In the genomic region with DNA sequence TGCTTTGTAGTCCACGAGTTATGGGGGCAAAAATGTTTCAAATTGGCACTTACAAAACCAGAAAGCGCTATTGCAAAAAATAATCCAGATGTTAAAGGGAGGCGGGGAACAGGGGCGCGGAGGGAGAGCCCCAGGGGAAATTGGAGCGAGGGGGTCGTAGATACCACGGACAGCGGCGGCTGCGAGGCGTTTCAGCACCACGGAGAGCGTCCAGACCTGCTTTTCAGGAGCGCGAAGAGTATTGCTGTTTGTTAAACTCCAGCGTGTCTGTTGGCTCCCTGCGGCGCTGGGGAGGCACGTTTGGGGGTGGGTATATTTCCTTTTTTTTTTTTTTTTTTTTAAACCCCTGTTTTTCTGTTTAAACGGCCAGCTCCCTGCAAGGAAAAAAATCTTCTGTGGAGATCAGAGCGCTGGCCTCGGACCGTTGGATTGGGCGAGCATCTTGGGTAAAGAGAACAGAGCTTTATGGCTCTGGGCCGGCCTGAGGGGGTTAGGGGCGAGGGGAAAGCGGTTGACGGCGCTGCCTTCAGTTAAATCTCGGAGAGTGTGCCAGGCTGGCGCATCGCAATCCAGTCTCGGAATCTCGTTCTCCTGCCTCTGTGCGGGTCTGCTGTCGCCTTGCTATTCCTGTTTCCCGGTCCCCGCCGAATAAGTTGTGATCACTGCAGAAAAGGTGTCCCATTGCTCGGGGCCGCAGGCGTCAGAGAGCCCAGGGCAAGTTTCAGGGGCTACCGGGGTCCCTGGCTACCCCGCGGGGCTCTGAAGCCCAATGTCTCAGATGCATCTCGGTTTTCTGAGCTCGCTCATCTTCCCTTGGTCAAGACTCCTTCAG, we compare ENCODE assay signal across 1 cellular context.
TF ChIP-seq lines count a peak whose summit lies in the region.

A gene (minus strand): TSS at position 288 of the 832 bp plus-strand sequence. CDS start 302 bp downstream, outside the sequence.

TF ChIP-seq in K562, 482 proteins besides CTCF, POLR2A, EP300 and RAD21 (continued from another document and continues in another):
- TF ChIP-seq RBM15 (IDR thresholded peaks at IDR 0.05; ENCODE audit: insufficient read depth, low read length) = no peak
- TF ChIP-seq, protein P1, sequence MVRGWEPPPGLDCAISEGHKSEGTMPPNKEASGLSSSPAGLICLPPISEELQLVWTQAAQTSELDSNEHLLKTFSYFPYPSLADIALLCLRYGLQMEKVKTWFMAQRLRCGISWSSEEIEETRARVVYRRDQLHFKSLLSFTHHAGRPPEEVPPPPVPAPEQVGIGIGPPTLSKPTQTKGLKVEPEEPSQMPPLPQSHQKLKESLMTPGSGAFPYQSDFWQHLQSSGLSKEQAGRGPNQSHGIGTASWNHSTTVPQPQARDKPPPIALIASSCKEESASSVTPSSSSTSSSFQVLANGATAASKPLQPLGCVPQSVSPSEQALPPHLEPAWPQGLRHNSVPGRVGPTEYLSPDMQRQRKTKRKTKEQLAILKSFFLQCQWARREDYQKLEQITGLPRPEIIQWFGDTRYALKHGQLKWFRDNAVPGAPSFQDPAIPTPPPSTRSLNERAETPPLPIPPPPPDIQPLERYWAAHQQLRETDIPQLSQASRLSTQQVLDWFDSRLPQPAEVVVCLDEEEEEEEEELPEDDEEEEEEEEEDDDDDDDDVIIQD (CRISPR knock-in tag; IDR thresholded peaks at IDR 0.05) = no peak
- peak; percentile 90 for TF ChIP-seq DMBX1 (CRISPR knock-in tag; IDR thresholded peaks at IDR 0.05; ENCODE audit: borderline replicate concordance)
- TF ChIP-seq, protein P2, sequence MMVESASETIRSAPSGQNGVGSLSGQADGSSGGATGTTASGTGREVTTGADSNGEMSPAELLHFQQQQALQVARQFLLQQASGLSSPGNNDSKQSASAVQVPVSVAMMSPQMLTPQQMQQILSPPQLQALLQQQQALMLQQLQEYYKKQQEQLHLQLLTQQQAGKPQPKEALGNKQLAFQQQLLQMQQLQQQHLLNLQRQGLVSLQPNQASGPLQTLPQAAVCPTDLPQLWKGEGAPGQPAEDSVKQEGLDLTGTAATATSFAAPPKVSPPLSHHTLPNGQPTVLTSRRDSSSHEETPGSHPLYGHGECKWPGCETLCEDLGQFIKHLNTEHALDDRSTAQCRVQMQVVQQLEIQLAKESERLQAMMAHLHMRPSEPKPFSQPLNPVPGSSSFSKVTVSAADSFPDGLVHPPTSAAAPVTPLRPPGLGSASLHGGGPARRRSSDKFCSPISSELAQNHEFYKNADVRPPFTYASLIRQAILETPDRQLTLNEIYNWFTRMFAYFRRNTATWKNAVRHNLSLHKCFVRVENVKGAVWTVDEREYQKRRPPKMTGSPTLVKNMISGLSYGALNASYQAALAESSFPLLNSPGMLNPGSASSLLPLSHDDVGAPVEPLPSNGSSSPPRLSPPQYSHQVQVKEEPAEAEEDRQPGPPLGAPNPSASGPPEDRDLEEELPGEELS (CRISPR knock-in tag; IDR thresholded peaks at IDR 0.05; ENCODE audit: borderline replicate concordance) = peak; percentile 22; the same call in 1 of the 2 replicates
- TF ChIP-seq, protein P3, sequence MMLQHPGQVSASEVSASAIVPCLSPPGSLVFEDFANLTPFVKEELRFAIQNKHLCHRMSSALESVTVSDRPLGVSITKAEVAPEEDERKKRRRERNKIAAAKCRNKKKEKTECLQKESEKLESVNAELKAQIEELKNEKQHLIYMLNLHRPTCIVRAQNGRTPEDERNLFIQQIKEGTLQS (IDR thresholded peaks at IDR 0.05) = no peak
- TF ChIP-seq, protein P3 (CRISPR knock-in tag; conservative IDR thresholded peaks at IDR 0.05) = no peak
- TF ChIP-seq NFIX (CRISPR knock-in tag; IDR thresholded peaks at IDR 0.05; ENCODE audit: low read depth) = no peak
- peak; percentile 99 for TF ChIP-seq NCOA1 (IDR thresholded peaks at IDR 0.05; ENCODE audit: low read depth)
- no peak for TF ChIP-seq ZC3H11A (IDR thresholded peaks at IDR 0.05; ENCODE audit: low read depth, low read length)
- no peak for TF ChIP-seq HNRNPLL (IDR thresholded peaks at IDR 0.05; ENCODE audit: low read depth, low read length, poor library complexity, severe bottlenecking)
- TF ChIP-seq RNF2 (IDR thresholded peaks at IDR 0.05) = no peak
- TF ChIP-seq NR4A1 (CRISPR knock-in tag; IDR thresholded peaks at IDR 0.05) = no peak
- no peak for TF ChIP-seq NR4A1 (tag; IDR thresholded peaks at IDR 0.05)
- TF ChIP-seq, protein P4, sequence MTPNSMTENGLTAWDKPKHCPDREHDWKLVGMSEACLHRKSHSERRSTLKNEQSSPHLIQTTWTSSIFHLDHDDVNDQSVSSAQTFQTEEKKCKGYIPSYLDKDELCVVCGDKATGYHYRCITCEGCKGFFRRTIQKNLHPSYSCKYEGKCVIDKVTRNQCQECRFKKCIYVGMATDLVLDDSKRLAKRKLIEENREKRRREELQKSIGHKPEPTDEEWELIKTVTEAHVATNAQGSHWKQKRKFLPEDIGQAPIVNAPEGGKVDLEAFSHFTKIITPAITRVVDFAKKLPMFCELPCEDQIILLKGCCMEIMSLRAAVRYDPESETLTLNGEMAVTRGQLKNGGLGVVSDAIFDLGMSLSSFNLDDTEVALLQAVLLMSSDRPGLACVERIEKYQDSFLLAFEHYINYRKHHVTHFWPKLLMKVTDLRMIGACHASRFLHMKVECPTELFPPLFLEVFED (CRISPR knock-in tag; conservative IDR thresholded peaks at IDR 0.05) = no peak
- TF ChIP-seq, protein P5, sequence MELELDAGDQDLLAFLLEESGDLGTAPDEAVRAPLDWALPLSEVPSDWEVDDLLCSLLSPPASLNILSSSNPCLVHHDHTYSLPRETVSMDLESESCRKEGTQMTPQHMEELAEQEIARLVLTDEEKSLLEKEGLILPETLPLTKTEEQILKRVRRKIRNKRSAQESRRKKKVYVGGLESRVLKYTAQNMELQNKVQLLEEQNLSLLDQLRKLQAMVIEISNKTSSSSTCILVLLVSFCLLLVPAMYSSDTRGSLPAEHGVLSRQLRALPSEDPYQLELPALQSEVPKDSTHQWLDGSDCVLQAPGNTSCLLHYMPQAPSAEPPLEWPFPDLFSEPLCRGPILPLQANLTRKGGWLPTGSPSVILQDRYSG (tag; conservative IDR thresholded peaks at IDR 0.05; ENCODE audit: low read depth) = 0 out of 2 replicates have a peak, but pooled peaks have one; percentile 48
- TF ChIP-seq ZNF140 (CRISPR knock-in tag; IDR thresholded peaks at IDR 0.05) = no peak
- peak in 1 of 2 experiments; percentile 52; a peak in 1 of 4 replicates for TF ChIP-seq HDAC1 (IDR thresholded peaks at IDR 0.05)
- no peak for TF ChIP-seq TAF9B (IDR thresholded peaks at IDR 0.05; ENCODE audit: partially characterized antibody)
- TF ChIP-seq NR2C2 (CRISPR knock-in tag; IDR thresholded peaks at IDR 0.05) = peak; percentile 77; the same call in 1 of the 2 replicates
- no peak for TF ChIP-seq NR2C2 (tag; IDR thresholded peaks at IDR 0.05)
- TF ChIP-seq MXI1 (IDR thresholded peaks at IDR 0.05; ENCODE audit: low read depth, low read length) = peak; percentile 20; the same call in 1 of the 2 replicates
- TF ChIP-seq BRD4 (IDR thresholded peaks at IDR 0.05) = no peak
- no peak for TF ChIP-seq KDM4B (IDR thresholded peaks at IDR 0.05; ENCODE audit: borderline replicate concordance in 2 of 2, low read depth in 1 of 2)
- TF ChIP-seq PHF8 (IDR thresholded peaks at IDR 0.05; ENCODE audit: borderline replicate concordance, low read length) = no peak
- TF ChIP-seq CEBPB (tag; IDR thresholded peaks at IDR 0.05) = no peak
- no peak for TF ChIP-seq ZBED1 (IDR thresholded peaks at IDR 0.05)
- no peak for TF ChIP-seq STAT5A (IDR thresholded peaks at IDR 0.05; ENCODE audit: borderline replicate concordance, low read length)
- TF ChIP-seq THRAP3 (IDR thresholded peaks at IDR 0.05; ENCODE audit: borderline replicate concordance) = no peak
- TF ChIP-seq PRMT5 (CRISPR knock-in tag; IDR thresholded peaks at IDR 0.05) = peak; percentile 99
- no peak for TF ChIP-seq HOXB6 (CRISPR knock-in tag; IDR thresholded peaks at IDR 0.05; ENCODE audit: borderline replicate concordance)
- TF ChIP-seq ESRRB (CRISPR knock-in tag; IDR thresholded peaks at IDR 0.05; ENCODE audit: borderline replicate concordance) = no peak
- TF ChIP-seq, protein P6, sequence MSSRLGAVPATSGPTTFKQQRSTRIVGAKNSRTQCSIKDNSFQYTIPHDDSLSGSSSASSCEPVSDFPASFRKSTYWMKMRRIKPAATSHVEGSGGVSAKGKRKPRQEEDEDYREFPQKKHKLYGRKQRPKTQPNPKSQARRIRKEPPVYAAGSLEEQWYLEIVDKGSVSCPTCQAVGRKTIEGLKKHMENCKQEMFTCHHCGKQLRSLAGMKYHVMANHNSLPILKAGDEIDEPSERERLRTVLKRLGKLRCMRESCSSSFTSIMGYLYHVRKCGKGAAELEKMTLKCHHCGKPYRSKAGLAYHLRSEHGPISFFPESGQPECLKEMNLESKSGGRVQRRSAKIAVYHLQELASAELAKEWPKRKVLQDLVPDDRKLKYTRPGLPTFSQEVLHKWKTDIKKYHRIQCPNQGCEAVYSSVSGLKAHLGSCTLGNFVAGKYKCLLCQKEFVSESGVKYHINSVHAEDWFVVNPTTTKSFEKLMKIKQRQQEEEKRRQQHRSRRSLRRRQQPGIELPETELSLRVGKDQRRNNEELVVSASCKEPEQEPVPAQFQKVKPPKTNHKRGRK (tag; IDR thresholded peaks at IDR 0.05) = no peak
- TF ChIP-seq, protein P7, sequence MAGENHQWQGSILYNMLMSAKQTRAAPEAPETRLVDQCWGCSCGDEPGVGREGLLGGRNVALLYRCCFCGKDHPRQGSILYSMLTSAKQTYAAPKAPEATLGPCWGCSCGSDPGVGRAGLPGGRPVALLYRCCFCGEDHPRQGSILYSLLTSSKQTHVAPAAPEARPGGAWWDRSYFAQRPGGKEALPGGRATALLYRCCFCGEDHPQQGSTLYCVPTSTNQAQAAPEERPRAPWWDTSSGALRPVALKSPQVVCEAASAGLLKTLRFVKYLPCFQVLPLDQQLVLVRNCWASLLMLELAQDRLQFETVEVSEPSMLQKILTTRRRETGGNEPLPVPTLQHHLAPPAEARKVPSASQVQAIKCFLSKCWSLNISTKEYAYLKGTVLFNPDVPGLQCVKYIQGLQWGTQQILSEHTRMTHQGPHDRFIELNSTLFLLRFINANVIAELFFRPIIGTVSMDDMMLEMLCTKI (IDR thresholded peaks at IDR 0.05; ENCODE audit: partially characterized antibody) = no peak
- no peak for TF ChIP-seq KDM5B (IDR thresholded peaks at IDR 0.05; ENCODE audit: insufficient replicate concordance, low read depth, low read length)
- no peak for TF ChIP-seq EZH2 (IDR thresholded peaks at IDR 0.05; ENCODE audit: borderline replicate concordance, low read depth, low read length)
- TF ChIP-seq, protein P8, sequence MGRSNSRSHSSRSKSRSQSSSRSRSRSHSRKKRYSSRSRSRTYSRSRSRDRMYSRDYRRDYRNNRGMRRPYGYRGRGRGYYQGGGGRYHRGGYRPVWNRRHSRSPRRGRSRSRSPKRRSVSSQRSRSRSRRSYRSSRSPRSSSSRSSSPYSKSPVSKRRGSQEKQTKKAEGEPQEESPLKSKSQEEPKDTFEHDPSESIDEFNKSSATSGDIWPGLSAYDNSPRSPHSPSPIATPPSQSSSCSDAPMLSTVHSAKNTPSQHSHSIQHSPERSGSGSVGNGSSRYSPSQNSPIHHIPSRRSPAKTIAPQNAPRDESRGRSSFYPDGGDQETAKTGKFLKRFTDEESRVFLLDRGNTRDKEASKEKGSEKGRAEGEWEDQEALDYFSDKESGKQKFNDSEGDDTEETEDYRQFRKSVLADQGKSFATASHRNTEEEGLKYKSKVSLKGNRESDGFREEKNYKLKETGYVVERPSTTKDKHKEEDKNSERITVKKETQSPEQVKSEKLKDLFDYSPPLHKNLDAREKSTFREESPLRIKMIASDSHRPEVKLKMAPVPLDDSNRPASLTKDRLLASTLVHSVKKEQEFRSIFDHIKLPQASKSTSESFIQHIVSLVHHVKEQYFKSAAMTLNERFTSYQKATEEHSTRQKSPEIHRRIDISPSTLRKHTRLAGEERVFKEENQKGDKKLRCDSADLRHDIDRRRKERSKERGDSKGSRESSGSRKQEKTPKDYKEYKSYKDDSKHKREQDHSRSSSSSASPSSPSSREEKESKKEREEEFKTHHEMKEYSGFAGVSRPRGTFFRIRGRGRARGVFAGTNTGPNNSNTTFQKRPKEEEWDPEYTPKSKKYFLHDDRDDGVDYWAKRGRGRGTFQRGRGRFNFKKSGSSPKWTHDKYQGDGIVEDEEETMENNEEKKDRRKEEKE (IDR thresholded peaks at IDR 0.05; ENCODE audit: borderline replicate concordance in 1 of 2, control insufficient read depth in 1 of 2, low read depth in 2 of 2, low read length in 1 of 2) = no peak
- no peak for TF ChIP-seq PHF21A (IDR thresholded peaks at IDR 0.05; ENCODE audit: borderline replicate concordance, low read depth)
- peak; percentile 73; the same call in 1 of the 2 replicates for TF ChIP-seq ZNF584 (CRISPR knock-in tag; IDR thresholded peaks at IDR 0.05; ENCODE audit: low read depth)
- TF ChIP-seq, protein P9, sequence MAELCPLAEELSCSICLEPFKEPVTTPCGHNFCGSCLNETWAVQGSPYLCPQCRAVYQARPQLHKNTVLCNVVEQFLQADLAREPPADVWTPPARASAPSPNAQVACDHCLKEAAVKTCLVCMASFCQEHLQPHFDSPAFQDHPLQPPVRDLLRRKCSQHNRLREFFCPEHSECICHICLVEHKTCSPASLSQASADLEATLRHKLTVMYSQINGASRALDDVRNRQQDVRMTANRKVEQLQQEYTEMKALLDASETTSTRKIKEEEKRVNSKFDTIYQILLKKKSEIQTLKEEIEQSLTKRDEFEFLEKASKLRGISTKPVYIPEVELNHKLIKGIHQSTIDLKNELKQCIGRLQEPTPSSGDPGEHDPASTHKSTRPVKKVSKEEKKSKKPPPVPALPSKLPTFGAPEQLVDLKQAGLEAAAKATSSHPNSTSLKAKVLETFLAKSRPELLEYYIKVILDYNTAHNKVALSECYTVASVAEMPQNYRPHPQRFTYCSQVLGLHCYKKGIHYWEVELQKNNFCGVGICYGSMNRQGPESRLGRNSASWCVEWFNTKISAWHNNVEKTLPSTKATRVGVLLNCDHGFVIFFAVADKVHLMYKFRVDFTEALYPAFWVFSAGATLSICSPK (IDR thresholded peaks at IDR 0.05; ENCODE audit: borderline replicate concordance) = no peak
- TF ChIP-seq FOXJ2 (tag; IDR thresholded peaks at IDR 0.05) = no peak
- peak in 1 of 2 experiments; percentile 94; a peak in 2 of 4 replicates for TF ChIP-seq SRF (CRISPR knock-in tag; IDR thresholded peaks at IDR 0.05)
- TF ChIP-seq SMC3 (conservative IDR thresholded peaks at IDR 0.05; ENCODE audit: insufficient read depth, low read depth, low read length) = no peak
- no peak for TF ChIP-seq HSF4 (CRISPR knock-in tag; IDR thresholded peaks at IDR 0.05; ENCODE audit: borderline replicate concordance)
- TF ChIP-seq PHB2 (IDR thresholded peaks at IDR 0.05; ENCODE audit: low read depth) = no peak
- TF ChIP-seq, protein P10, sequence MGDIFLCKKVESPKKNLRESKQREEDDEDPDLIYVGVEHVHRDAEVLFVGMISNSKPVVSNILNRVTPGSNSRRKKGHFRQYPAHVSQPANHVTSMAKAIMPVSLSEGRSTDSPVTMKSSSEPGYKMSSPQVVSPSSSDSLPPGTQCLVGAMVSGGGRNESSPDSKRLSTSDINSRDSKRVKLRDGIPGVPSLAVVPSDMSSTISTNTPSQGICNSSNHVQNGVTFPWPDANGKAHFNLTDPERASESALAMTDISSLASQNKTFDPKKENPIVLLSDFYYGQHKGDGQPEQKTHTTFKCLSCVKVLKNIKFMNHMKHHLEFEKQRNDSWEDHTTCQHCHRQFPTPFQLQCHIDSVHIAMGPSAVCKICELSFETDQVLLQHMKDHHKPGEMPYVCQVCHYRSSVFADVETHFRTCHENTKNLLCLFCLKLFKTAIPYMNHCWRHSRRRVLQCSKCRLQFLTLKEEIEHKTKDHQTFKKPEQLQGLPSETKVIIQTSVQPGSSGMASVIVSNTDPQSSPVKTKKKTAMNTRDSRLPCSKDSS (IDR thresholded peaks at IDR 0.05; ENCODE audit: low read depth, partially characterized antibody) = no peak
